Comparison of ENCODE assay signal across 26 cellular contexts in genomic region chrX:132967049-132967448, GRCh38. TPM values are rescaled to one million over a fixed set of nuclear protein-coding genes. Genes with fewer than 3 reads are reported as not detected.
"Had no signal": no experiment of that assay in that cellular context is flagged by ENCODE, and none has a peak within 500 bp of the region (broad histone marks: within the 10 kb centered on the region; RNA-seq: fewer than 3 reads in every experiment).

No MANE protein-coding gene starts in this region.

- FAIRE-seq: endometrium, keratinocyte had no signal

- H3K4me1 ChIP-seq: lower lobe of right lung, prostate gland, spleen, upper lobe of left lung had no signal

- ATAC-seq: activated T-cell treated with anti-CD3 and anti-CD28 coated beads, Interleukin-2, amount 50 U/mL, for 4 hours; left colon; lower lobe of right lung; mucosa of descending colon had no signal

- DNase-seq: activated CD4-positive, alpha-beta T cell treated with anti-CD3 and anti-CD28 coated beads for 1 hour; activated CD4-positive, alpha-beta T cell treated with anti-CD3 and anti-CD28 coated beads, Interleukin-2, amount 50 U/mL, for 4 hours; activated CD8-positive, alpha-beta memory T cell treated with anti-CD3 and anti-CD28 coated beads for 24 hours; activated CD8-positive, alpha-beta memory T cell treated with anti-CD3 and anti-CD28 coated beads, Interleukin-2, amount 50 U/mL, for 48 hours; activated naive CD4-positive, alpha-beta T cell treated with Interleukin-2 at 50 U/mL for 16 hours; activated naive CD8-positive, alpha-beta T cell treated with anti-CD3 and anti-CD28 coated beads for 36 hours; activated T-cell treated with anti-CD3 and anti-CD28 coated beads, Interleukin-2, amount 50 U/mL, for 4 hours; cerebellar nuclear complex; effector CD4-positive, alpha-beta T cell; foreskin fibroblast; left colon; lower lobe of right lung; mesendoderm; mucosa of descending colon; naive B cell; spleen; stimulated activated CD4-positive, alpha-beta T cell treated with anti-CD3 and anti-CD28 coated beads, Interleukin-4, amount 100 ng/mL, for 24 hours; stimulated activated naive CD4-positive, alpha-beta T cell treated with Interleukin-2 at 50 U/mL for 16 hours; upper lobe of left lung; WERI-Rb-1 had no signal

- H3K36me3 Mint-ChIP-seq: activated naive CD8-positive, alpha-beta T cell treated with anti-CD3 and anti-CD28 coated beads for 36 hours; naive B cell had no signal

- H3K9me3 ChIP-seq: lower lobe of right lung, mucosa of descending colon, prostate gland, spleen, thoracic aorta, upper lobe of left lung had no signal

- H3K4me3 Mint-ChIP-seq: activated naive CD8-positive, alpha-beta T cell treated with anti-CD3 and anti-CD28 coated beads for 36 hours; activated T-cell treated with anti-CD3 and anti-CD28 coated beads, Interleukin-2, amount 50 U/mL, for 4 hours; dendritic cell treated with granulocyte-macrophage colony-stimulating factor and Interleukin-4, amounts not matched to agents 40 ng/mL and 50 ng/mL, for 4 days; naive B cell; T-helper 2 cell treated with Interferon-gamma antibody and Interleukin-4, amounts not matched to agents 5 μg/mL and 100 μg/mL, for 36 hours had no signal

- H3K4me3 ChIP-seq: lower lobe of right lung, mucosa of descending colon, prostate gland, spleen, thoracic aorta, upper lobe of left lung had no signal

- H3K4me1 Mint-ChIP-seq: activated naive CD8-positive, alpha-beta T cell treated with anti-CD3 and anti-CD28 coated beads for 36 hours; naive B cell had no signal

- H3K27ac ChIP-seq: lower lobe of right lung, prostate gland, spleen, thoracic aorta, upper lobe of left lung, WERI-Rb-1 had no signal

- H3K36me3 ChIP-seq: lower lobe of right lung, prostate gland, spleen, thoracic aorta, upper lobe of left lung, WERI-Rb-1 had no signal

- H3K9me3 Mint-ChIP-seq: activated naive CD8-positive, alpha-beta T cell treated with anti-CD3 and anti-CD28 coated beads for 36 hours; activated T-cell treated with anti-CD3 and anti-CD28 coated beads, Interleukin-2, amount 50 U/mL, for 4 hours; dendritic cell treated with granulocyte-macrophage colony-stimulating factor and Interleukin-4, amounts not matched to agents 40 ng/mL and 50 ng/mL, for 4 days; naive B cell; T-helper 2 cell treated with Interferon-gamma antibody and Interleukin-4, amounts not matched to agents 5 μg/mL and 100 μg/mL, for 36 hours had no signal

- H3K27me3 ChIP-seq: upper lobe of left lung had no signal

- H3K27ac Mint-ChIP-seq: activated naive CD8-positive, alpha-beta T cell treated with anti-CD3 and anti-CD28 coated beads for 36 hours; dendritic cell treated with granulocyte-macrophage colony-stimulating factor and Interleukin-4, amounts not matched to agents 40 ng/mL and 50 ng/mL, for 4 days; naive B cell; T-helper 2 cell treated with Interferon-gamma antibody and Interleukin-4, amounts not matched to agents 5 μg/mL and 100 μg/mL, for 36 hours had no signal

RNA-seq across cellular contexts. Expression of gene HS6ST2, which starts 8.6 kb away (rescaled TPM):
- total RNA-seq: thoracic aorta had no signal
